1 cellular context compared by ENCODE assay signal in the genomic region with DNA sequence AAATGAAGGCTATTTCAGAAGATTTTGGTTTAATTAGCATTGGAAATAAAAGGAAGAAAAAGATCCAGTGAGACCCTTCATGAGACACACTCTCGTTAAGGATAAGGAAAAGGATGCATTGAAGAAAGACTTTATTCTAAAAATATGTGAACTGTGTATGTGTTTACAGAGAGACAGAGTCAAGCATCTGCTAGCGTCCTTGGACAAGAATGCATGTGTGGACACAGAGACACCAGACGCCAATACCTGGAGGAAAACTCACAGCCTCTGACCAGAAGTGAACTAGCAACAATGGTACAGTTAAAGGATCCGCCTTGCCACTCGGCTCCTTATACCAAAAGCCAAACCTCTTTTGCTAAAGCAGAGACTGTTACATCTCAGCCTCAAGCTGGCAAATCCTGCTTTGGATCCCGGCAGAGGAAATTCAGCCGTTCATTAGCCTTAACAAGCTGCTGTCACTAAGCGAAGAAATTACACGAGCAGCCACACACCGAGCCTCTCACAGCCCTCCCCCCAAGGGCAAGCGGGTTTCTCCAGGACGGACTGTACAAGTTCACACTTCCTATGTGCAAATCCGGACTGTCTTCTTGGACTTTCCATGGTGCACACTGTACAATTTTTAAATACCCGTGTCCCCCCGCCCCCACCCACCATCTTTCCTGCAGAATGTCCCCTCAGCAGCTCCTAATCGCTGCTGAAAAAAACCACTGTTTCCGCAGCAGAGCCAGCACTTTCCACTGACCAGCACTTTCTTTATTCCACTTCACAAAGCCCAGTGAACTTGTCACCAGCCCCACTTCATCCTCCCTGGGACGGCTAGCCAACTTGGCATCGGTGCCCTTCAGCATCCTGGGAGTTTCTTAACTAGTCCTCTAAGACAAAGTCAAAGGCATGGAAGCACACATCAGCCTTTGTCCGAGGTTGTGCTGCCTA.
TF ChIP-seq lines count a peak whose summit lies in the region.

No MANE protein-coding gene starts in this region.

TF ChIP-seq in HepG2, 621 proteins besides CTCF, POLR2A, EP300 and RAD21 (continued from another document):
- TF ChIP-seq ZNF598 (CRISPR knock-in tag; IDR thresholded peaks at IDR 0.05; ENCODE audit: borderline replicate concordance) (no peak), ZNF782 (CRISPR knock-in tag; IDR thresholded peaks at IDR 0.05; ENCODE audit: borderline replicate concordance) (no peak), MTF2 (CRISPR knock-in tag; IDR thresholded peaks at IDR 0.05; ENCODE audit: borderline replicate concordance) (0 out of 2 replicates have a peak, but pooled peaks have one; percentile 41), TBX3 (IDR thresholded peaks at IDR 0.05; ENCODE audit: borderline replicate concordance) (peak; percentile 24; the same call in 1 of the 2 replicates), FOXP1 (IDR thresholded peaks at IDR 0.05) (no peak), FOXP1 (CRISPR knock-in tag; IDR thresholded peaks at IDR 0.05) (peak; percentile 4; the same call in 1 of the 2 replicates), FOXC1 (CRISPR knock-in tag; IDR thresholded peaks at IDR 0.05; ENCODE audit: borderline replicate concordance) (0 out of 2 replicates have a peak, but pooled peaks have one; percentile 37), ADNP (CRISPR knock-in tag; IDR thresholded peaks at IDR 0.05) (no peak), NCOR1 (IDR thresholded peaks at IDR 0.05; ENCODE audit: borderline replicate concordance, low read length) (peak; percentile 50; the same call in 1 of the 2 replicates), SKI (IDR thresholded peaks at IDR 0.05; ENCODE audit: partially characterized antibody) (peak; percentile 84), ZBTB21 (CRISPR knock-in tag; IDR thresholded peaks at IDR 0.05) (no peak), PRPF4 (IDR thresholded peaks at IDR 0.05; ENCODE audit: low read depth, low read length, poor library complexity, severe bottlenecking) (no peak)
- TF ChIP-seq, protein P1, sequence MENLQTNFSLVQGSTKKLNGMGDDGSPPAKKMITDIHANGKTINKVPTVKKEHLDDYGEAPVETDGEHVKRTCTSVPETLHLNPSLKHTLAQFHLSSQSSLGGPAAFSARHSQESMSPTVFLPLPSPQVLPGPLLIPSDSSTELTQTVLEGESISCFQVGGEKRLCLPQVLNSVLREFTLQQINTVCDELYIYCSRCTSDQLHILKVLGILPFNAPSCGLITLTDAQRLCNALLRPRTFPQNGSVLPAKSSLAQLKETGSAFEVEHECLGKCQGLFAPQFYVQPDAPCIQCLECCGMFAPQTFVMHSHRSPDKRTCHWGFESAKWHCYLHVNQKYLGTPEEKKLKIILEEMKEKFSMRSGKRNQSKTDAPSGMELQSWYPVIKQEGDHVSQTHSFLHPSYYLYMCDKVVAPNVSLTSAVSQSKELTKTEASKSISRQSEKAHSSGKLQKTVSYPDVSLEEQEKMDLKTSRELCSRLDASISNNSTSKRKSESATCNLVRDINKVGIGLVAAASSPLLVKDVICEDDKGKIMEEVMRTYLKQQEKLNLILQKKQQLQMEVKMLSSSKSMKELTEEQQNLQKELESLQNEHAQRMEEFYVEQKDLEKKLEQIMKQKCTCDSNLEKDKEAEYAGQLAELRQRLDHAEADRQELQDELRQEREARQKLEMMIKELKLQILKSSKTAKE (CRISPR knock-in tag; IDR thresholded peaks at IDR 0.05; ENCODE audit: borderline replicate concordance): no peak
- TF ChIP-seq, protein P2, sequence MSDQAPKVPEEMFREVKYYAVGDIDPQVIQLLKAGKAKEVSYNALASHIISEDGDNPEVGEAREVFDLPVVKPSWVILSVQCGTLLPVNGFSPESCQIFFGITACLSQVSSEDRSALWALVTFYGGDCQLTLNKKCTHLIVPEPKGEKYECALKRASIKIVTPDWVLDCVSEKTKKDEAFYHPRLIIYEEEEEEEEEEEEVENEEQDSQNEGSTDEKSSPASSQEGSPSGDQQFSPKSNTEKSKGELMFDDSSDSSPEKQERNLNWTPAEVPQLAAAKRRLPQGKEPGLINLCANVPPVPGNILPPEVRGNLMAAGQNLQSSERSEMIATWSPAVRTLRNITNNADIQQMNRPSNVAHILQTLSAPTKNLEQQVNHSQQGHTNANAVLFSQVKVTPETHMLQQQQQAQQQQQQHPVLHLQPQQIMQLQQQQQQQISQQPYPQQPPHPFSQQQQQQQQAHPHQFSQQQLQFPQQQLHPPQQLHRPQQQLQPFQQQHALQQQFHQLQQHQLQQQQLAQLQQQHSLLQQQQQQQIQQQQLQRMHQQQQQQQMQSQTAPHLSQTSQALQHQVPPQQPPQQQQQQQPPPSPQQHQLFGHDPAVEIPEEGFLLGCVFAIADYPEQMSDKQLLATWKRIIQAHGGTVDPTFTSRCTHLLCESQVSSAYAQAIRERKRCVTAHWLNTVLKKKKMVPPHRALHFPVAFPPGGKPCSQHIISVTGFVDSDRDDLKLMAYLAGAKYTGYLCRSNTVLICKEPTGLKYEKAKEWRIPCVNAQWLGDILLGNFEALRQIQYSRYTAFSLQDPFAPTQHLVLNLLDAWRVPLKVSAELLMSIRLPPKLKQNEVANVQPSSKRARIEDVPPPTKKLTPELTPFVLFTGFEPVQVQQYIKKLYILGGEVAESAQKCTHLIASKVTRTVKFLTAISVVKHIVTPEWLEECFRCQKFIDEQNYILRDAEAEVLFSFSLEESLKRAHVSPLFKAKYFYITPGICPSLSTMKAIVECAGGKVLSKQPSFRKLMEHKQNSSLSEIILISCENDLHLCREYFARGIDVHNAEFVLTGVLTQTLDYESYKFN (CRISPR knock-in tag; conservative IDR thresholded peaks at IDR 0.05): no peak
- TF ChIP-seq, protein P3, sequence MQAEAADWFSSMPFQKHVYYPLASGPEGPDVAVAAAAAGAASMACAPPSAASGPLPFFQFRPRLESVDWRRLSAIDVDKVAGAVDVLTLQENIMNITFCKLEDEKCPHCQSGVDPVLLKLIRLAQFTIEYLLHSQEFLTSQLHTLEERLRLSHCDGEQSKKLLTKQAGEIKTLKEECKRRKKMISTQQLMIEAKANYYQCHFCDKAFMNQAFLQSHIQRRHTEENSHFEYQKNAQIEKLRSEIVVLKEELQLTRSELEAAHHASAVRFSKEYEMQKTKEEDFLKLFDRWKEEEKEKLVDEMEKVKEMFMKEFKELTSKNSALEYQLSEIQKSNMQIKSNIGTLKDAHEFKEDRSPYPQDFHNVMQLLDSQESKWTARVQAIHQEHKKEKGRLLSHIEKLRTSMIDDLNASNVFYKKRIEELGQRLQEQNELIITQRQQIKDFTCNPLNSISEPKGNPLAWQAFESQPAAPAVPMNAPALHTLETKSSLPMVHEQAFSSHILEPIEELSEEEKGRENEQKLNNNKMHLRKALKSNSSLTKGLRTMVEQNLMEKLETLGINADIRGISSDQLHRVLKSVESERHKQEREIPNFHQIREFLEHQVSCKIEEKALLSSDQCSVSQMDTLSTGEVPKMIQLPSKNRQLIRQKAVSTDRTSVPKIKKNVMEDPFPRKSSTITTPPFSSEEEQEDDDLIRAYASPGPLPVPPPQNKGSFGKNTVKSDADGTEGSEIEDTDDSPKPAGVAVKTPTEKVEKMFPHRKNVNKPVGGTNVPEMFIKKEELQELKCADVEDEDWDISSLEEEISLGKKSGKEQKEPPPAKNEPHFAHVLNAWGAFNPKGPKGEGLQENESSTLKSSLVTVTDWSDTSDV (CRISPR knock-in tag; IDR thresholded peaks at IDR 0.05): no peak
- TF ChIP-seq, protein P4, sequence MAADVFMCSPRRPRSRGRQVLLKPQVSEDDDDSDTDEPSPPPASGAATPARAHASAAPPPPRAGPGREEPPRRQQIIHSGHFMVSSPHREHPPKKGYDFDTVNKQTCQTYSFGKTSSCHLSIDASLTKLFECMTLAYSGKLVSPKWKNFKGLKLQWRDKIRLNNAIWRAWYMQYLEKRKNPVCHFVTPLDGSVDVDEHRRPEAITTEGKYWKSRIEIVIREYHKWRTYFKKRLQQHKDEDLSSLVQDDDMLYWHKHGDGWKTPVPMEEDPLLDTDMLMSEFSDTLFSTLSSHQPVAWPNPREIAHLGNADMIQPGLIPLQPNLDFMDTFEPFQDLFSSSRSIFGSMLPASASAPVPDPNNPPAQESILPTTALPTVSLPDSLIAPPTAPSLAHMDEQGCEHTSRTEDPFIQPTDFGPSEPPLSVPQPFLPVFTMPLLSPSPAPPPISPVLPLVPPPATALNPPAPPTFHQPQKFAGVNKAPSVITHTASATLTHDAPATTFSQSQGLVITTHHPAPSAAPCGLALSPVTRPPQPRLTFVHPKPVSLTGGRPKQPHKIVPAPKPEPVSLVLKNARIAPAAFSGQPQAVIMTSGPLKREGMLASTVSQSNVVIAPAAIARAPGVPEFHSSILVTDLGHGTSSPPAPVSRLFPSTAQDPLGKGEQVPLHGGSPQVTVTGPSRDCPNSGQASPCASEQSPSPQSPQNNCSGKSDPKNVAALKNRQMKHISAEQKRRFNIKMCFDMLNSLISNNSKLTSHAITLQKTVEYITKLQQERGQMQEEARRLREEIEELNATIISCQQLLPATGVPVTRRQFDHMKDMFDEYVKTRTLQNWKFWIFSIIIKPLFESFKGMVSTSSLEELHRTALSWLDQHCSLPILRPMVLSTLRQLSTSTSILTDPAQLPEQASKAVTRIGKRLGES (CRISPR knock-in tag; IDR thresholded peaks at IDR 0.05; ENCODE audit: borderline replicate concordance): no peak
- TF ChIP-seq, protein P5, sequence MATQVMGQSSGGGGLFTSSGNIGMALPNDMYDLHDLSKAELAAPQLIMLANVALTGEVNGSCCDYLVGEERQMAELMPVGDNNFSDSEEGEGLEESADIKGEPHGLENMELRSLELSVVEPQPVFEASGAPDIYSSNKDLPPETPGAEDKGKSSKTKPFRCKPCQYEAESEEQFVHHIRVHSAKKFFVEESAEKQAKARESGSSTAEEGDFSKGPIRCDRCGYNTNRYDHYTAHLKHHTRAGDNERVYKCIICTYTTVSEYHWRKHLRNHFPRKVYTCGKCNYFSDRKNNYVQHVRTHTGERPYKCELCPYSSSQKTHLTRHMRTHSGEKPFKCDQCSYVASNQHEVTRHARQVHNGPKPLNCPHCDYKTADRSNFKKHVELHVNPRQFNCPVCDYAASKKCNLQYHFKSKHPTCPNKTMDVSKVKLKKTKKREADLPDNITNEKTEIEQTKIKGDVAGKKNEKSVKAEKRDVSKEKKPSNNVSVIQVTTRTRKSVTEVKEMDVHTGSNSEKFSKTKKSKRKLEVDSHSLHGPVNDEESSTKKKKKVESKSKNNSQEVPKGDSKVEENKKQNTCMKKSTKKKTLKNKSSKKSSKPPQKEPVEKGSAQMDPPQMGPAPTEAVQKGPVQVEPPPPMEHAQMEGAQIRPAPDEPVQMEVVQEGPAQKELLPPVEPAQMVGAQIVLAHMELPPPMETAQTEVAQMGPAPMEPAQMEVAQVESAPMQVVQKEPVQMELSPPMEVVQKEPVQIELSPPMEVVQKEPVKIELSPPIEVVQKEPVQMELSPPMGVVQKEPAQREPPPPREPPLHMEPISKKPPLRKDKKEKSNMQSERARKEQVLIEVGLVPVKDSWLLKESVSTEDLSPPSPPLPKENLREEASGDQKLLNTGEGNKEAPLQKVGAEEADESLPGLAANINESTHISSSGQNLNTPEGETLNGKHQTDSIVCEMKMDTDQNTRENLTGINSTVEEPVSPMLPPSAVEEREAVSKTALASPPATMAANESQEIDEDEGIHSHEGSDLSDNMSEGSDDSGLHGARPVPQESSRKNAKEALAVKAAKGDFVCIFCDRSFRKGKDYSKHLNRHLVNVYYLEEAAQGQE (IDR thresholded peaks at IDR 0.05; ENCODE audit: borderline replicate concordance in 1 of 2, low read depth in 1 of 2, low read length in 2 of 2): peak in 1 of 2 experiments; percentile 2; a peak in 1 of 4 replicates
- TF ChIP-seq, protein P6, sequence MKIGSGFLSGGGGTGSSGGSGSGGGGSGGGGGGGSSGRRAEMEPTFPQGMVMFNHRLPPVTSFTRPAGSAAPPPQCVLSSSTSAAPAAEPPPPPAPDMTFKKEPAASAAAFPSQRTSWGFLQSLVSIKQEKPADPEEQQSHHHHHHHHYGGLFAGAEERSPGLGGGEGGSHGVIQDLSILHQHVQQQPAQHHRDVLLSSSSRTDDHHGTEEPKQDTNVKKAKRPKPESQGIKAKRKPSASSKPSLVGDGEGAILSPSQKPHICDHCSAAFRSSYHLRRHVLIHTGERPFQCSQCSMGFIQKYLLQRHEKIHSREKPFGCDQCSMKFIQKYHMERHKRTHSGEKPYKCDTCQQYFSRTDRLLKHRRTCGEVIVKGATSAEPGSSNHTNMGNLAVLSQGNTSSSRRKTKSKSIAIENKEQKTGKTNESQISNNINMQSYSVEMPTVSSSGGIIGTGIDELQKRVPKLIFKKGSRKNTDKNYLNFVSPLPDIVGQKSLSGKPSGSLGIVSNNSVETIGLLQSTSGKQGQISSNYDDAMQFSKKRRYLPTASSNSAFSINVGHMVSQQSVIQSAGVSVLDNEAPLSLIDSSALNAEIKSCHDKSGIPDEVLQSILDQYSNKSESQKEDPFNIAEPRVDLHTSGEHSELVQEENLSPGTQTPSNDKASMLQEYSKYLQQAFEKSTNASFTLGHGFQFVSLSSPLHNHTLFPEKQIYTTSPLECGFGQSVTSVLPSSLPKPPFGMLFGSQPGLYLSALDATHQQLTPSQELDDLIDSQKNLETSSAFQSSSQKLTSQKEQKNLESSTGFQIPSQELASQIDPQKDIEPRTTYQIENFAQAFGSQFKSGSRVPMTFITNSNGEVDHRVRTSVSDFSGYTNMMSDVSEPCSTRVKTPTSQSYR (CRISPR knock-in tag; IDR thresholded peaks at IDR 0.05; ENCODE audit: borderline replicate concordance): 0 out of 2 replicates have a peak, but pooled peaks have one; percentile 9
TF ChIP-seq in HepG2: peak in this region for 13.
